13 cellular contexts compared by ENCODE assay signal in genomic region chr20:10639762-10640556, GRCh38. TPM values are rescaled to one million over a fixed set of nuclear protein-coding genes. Genes with fewer than 3 reads are reported as not detected.
DNase-seq lines count a peak whose midpoint lies in the region; ATAC-seq and TF ChIP-seq lines count a peak whose summit lies in the region.
"Had no signal": no experiment of that assay in that cellular context is flagged by ENCODE, and none has a peak within 500 bp of the region (broad histone marks: within the 10 kb centered on the region; RNA-seq: fewer than 3 reads in every experiment).

No MANE protein-coding gene starts in this region.

- ATAC-seq in left ventricle myocardium superior (peak; percentile 60), psoas muscle (peak in 3 of 4 donors; percentile 29 to 54 (median 39)), HG03520 (IDR thresholded peaks at IDR 0.05; ENCODE audit: unreplicated experiment) (no peak), GM21360 (IDR thresholded peaks at IDR 0.05; ENCODE audit: unreplicated experiment) (no peak)
- ATAC-seq: mucosa of descending colon had no signal

- DNase-seq in EH (ENCODE audit: low read depth) (peak; percentile 60), cerebellum (ENCODE audit: low spot score) (peak; percentile 15), left ventricle myocardium superior (peak; percentile 62), psoas muscle (peak in 1 of 2 donors; percentile 72)
- no peak for DNase-seq in stimulated activated CD4-positive, alpha-beta T cell treated with anti-CD3 and anti-CD28 coated beads, Interleukin-2, amount 100 ng/mL, for 24 hours
- DNase-seq in activated effector memory CD4-positive, alpha-beta T cell treated with Interleukin-2 at 50 U/mL for 16 hours = no peak
- DNase-seq: ACHN; activated CD8-positive, alpha-beta memory T cell treated with anti-CD3 and anti-CD28 coated beads, Interleukin-2, amount 50 U/mL, for 4 hours; mucosa of descending colon; NCI-H1092 treated with DMSO at 0.1 percent for 48 hours; NCI-H510A had no signal

- WGBS in psoas muscle, 3 donors = 47 to 55% (median 47%) methylated on average over 17 of the region's 17 CpGs

- H3K36me3 ChIP-seq in psoas muscle (ENCODE audit: insufficient read depth in 1 of 2, low read depth in 1 of 2) = peaks cover 0 to 63% of the 10 kb centered on the region in 2 donors

- peaks cover 26% of the 10 kb centered on the region for H3K4me1 ChIP-seq in psoas muscle

- intact Hi-C loops in left ventricle myocardium superior (cut with micrococcal nuclease) (no loop called here), psoas muscle (cut with DNase I) (no loop called here)

- no peak for TF ChIP-seq CTCF in psoas muscle (IDR thresholded peaks at IDR 0.05)

- peak overlapping the region; percentile 16 for H3K4me3 ChIP-seq in psoas muscle
- H3K4me3 ChIP-seq: mucosa of descending colon had no signal

- no peaks in the 10 kb centered on the region for H3K9me3 ChIP-seq in psoas muscle
- H3K9me3 ChIP-seq: mucosa of descending colon had no signal

- peak overlapping the region; percentile 48 for H3K27ac ChIP-seq in psoas muscle

- no peaks in the 10 kb centered on the region for H3K27me3 ChIP-seq in psoas muscle (ENCODE audit: insufficient read depth in 3 of 3, low read length in 2 of 3)

RNA-seq across cellular contexts. Expression of gene JAG1, which starts 33.8 kb away (rescaled TPM):
- 50.8 TPM for total RNA-seq in cerebellum
- total RNA-seq in left ventricle myocardium superior = 17.0 TPM
- 10 to 100 TPM; 10.4 to 35.4 (median 16.0) TPM for total RNA-seq in psoas muscle
- polyA plus RNA-seq in psoas muscle = 1 to 10 TPM; 5.4 to 6.5 (median 5.6) TPM

Comparison
In these comparisons a context has a peak if more than half of its experiments do, and no peak if none do; other contexts are left out.
1. DNase-seq: peak in EH (single experiment), cerebellum (single experiment) and left ventricle myocardium superior (single experiment); none in stimulated activated CD4-positive, alpha-beta T cell treated with anti-CD3 and anti-CD28 coated beads, Interleukin-2, amount 100 ng/mL, for 24 hours (0 of 2) and activated effector memory CD4-positive, alpha-beta T cell treated with Interleukin-2 at 50 U/mL for 16 hours (single experiment).
2. ATAC-seq: peak in left ventricle myocardium superior (single experiment) and psoas muscle (3 of 4); none in HG03520 (single experiment) and GM21360 (single experiment).